ENCODE assay signal across 22 cellular contexts in the genomic region with DNA sequence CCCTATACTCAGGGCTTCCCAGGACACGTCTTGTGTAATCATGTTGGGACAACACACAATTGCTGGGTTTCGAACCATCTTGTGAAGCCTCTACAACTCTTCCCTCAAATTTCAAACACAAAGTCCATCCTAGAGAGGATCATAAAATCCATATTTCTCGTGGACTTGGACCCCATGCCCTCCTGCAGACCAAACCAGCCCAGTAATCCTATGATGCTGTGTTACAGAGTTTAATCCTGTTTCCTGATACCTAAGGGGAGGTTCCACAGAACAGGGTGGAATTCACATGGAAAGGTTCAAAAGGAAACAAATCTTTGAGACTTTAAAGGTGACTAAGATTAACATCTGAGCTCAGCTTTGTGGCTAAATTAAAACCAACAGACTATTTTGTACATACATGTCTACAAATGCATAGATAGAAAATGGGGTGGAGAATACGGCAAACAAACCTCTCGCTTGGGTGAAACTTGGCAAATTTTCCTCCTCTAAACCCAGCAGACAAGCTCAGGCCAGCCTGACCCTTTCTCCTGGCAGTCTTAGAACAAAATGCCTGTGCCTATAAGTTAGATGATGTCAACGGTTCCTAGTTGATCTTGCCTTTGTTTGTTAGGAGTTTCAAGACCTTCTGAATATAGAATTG. TPM values are rescaled to one million over a fixed set of nuclear protein-coding genes. Genes with fewer than 3 reads are reported as not detected.
DNase-seq lines count a peak whose midpoint lies in the region; FAIRE-seq and TF ChIP-seq lines count a peak whose summit lies in the region.
"Had no signal": no experiment of that assay in that cellular context is flagged by ENCODE, and none has a peak within 500 bp of the region (broad histone marks: within the 10 kb centered on the region; RNA-seq: fewer than 3 reads in every experiment).

No MANE protein-coding gene starts in this region.

- H3K9me3 ChIP-seq in astrocyte (ENCODE audit: insufficient read depth, low read depth, low read length) (no peaks in the 10 kb centered on the region), keratinocyte (ENCODE audit: control insufficient read depth, low read depth, low read length) (no peaks in the 10 kb centered on the region), stomach (peaks cover 0 to 3% (median 1%) of the 10 kb centered on the region in 4 donors), ascending aorta (no peaks in the 10 kb centered on the region)
- H3K9me3 ChIP-seq: BE2C had no signal

- H3K79me2 ChIP-seq in astrocyte (ENCODE audit: insufficient read depth, low read length), result no peaks in the 10 kb centered on the region
- no peaks in the 10 kb centered on the region for H3K79me2 ChIP-seq in keratinocyte (ENCODE audit: control insufficient read depth, insufficient read depth, low read length)

- H3K9ac ChIP-seq in astrocyte (ENCODE audit: low read length) (no peak overlapping the region), keratinocyte (ENCODE audit: control insufficient read depth, extremely low read depth, insufficient read depth, low read length) (no peak overlapping the region)

- no peaks in the 10 kb centered on the region for H3K9me1 ChIP-seq in keratinocyte (ENCODE audit: control insufficient read depth, extremely low read depth, insufficient read depth, low read length)

- dilution Hi-C loops in keratinocyte (cut with MboI; ENCODE audit: extremely low pct_ligation_motif_present, low sequenced_read_pairs), result no loop called here

- no peaks in the 10 kb centered on the region for H3K4me1 Mint-ChIP-seq in astrocyte (ENCODE audit: low read depth, unreplicated experiment)

- no peaks in the 10 kb centered on the region for H3K27me3 ChIP-seq in astrocyte (ENCODE audit: insufficient read depth, low read length)
- H3K27me3 ChIP-seq in keratinocyte (ENCODE audit: control insufficient read depth, extremely low read depth, insufficient read depth, low read length), result peaks cover 9% of the 10 kb centered on the region
- peaks cover 0 to 6% (median 0%) of the 10 kb centered on the region in 3 donors for H3K27me3 ChIP-seq in stomach
- no peaks in the 10 kb centered on the region for H3K27me3 ChIP-seq in ascending aorta
- H3K27me3 ChIP-seq: BE2C, SJCRH30 had no signal

- peaks cover 2% of the 10 kb centered on the region for H3K27me3 Mint-ChIP-seq in astrocyte (ENCODE audit: low read depth, unreplicated experiment)

- TF ChIP-seq CTCF in astrocyte (IDR thresholded peaks at IDR 0.05; ENCODE audit: insufficient read depth, low read depth, low read length), result no peak
- no peak for TF ChIP-seq CTCF in epithelial cell of esophagus (IDR thresholded peaks at IDR 0.05; ENCODE audit: insufficient read depth, low read depth, low read length, missing control alignments)
- no peak for TF ChIP-seq CTCF in keratinocyte (optimal IDR thresholded peaks at IDR 0.05 in 1 of 3, IDR thresholded peaks at IDR 0.05 in 1 of 3, conservative IDR thresholded peaks at IDR 0.05 in 1 of 3; ENCODE audit: extremely low read depth in 1 of 3, insufficient read depth in 2 of 3, low read length in 3 of 3)
- no peak for TF ChIP-seq CTCF in stomach (IDR thresholded peaks at IDR 0.05)
- TF ChIP-seq CTCF in ascending aorta (IDR thresholded peaks at IDR 0.05), result no peak

- H3K4me1 ChIP-seq in astrocyte (ENCODE audit: insufficient read depth, low read length) (no peaks in the 10 kb centered on the region), keratinocyte (ENCODE audit: control insufficient read depth, extremely low read depth, insufficient read depth, low read length) (peaks cover 9% of the 10 kb centered on the region), stomach (no peaks in the 10 kb centered on the region), ascending aorta (no peaks in the 10 kb centered on the region)
- H3K4me1 ChIP-seq: BE2C, SJCRH30 had no signal

- no peaks in the 10 kb centered on the region for H3K36me3 Mint-ChIP-seq in astrocyte (ENCODE audit: low read depth, unreplicated experiment)

- H3K36me3 ChIP-seq in astrocyte (ENCODE audit: insufficient read depth, low read length) (no peaks in the 10 kb centered on the region), keratinocyte (ENCODE audit: control insufficient read depth in 2 of 2, extremely low read depth in 1 of 2, insufficient read depth in 2 of 2, low read length in 2 of 2) (no peaks in the 10 kb centered on the region), stomach (no peaks in the 10 kb centered on the region), ascending aorta (no peaks in the 10 kb centered on the region)
- H3K36me3 ChIP-seq: BE2C, SJCRH30 had no signal

- WGBS in stomach, 5 donors, result 46 to 61% (median 50%) methylated on average over 6 of the region's 6 CpGs

- no peak overlapping the region for H3K4me2 ChIP-seq in astrocyte (ENCODE audit: low read length)
- H3K4me2 ChIP-seq in keratinocyte (ENCODE audit: control insufficient read depth, extremely low read depth, insufficient read depth, low read depth, low read length), result peak overlapping the region; percentile 29

- no peaks in the 10 kb centered on the region for H3K9me3 Mint-ChIP-seq in astrocyte (ENCODE audit: unreplicated experiment)
- H3K9me3 Mint-ChIP-seq: HFFc6 had no signal

- H4K20me1 ChIP-seq in astrocyte (ENCODE audit: insufficient read depth, low read length) (no peaks in the 10 kb centered on the region), keratinocyte (ENCODE audit: control insufficient read depth, extremely low read depth, insufficient read depth, low read length) (no peaks in the 10 kb centered on the region)

- peak; percentile 9 for FAIRE-seq in astrocyte (lab: Jason Lieb, UNC)
- peak; percentile 9 for FAIRE-seq in keratinocyte (lab: Jason Lieb, UNC)

- H2AFZ ChIP-seq in astrocyte (ENCODE audit: low read depth, low read length), result no peak overlapping the region
- no peak overlapping the region for H2AFZ ChIP-seq in keratinocyte (ENCODE audit: control insufficient read depth, low read length)

- no peak for DNase-seq in astrocyte (ENCODE audit: low read depth)
- peak; percentile 64 for DNase-seq in epithelial cell of esophagus (ENCODE audit: low read depth)
- no peak for DNase-seq in keratinocyte (ENCODE audit: low read depth, low spot score)
- no peak for DNase-seq in stomach
- no peak for DNase-seq in ascending aorta (ENCODE audit: low spot score in 2 of 2)
- DNase-seq in dermis blood vessel endothelial cell, result no peak
- DNase-seq in cardiac septum (ENCODE audit: low spot score), result no peak
- DNase-seq: BE2C; H9; HFFc6; KBM-7; NCI-H1092; NCI-H146; NCI-H2029 treated with DMSO at 0.1 percent for 48 hours; NCI-H2171; NCI-H345; NCI-H524; NCI-H774; NK-92 treated with Interleukin-12 subunit alpha and Interleukin-12 subunit beta, amount 100 ng/mL, for 24 hours; SJCRH30 had no signal

- intact Hi-C loops in stomach (cut with DNase I; ENCODE audit: low total_unique reads), result no loop called here
- intact Hi-C loops in ascending aorta (cut with DNase I), result no loop called here
- intact Hi-C loops in cardiac septum (cut with DNase I), result no loop called here

- H3K4me3 Mint-ChIP-seq in astrocyte (ENCODE audit: unreplicated experiment), result no peak overlapping the region
- H3K4me3 Mint-ChIP-seq: H9, HFFc6 had no signal

- H3K27ac ChIP-seq in astrocyte (ENCODE audit: low read depth, low read length), result no peak overlapping the region
- H3K27ac ChIP-seq in keratinocyte (ENCODE audit: control insufficient read depth, insufficient read depth, low read length), result no peak overlapping the region
- peak overlapping the region in 3 of 5 donors; percentile 29 to 46 (median 31) for H3K27ac ChIP-seq in stomach
- no peak overlapping the region for H3K27ac ChIP-seq in ascending aorta
- H3K27ac ChIP-seq: SJCRH30 had no signal

- H3K4me3 ChIP-seq in astrocyte (ENCODE audit: insufficient read depth, low read depth, low read length) (no peak overlapping the region), epithelial cell of esophagus (ENCODE audit: low read length) (no peak overlapping the region), keratinocyte (ENCODE audit: control insufficient read depth in 2 of 3, extremely low read depth in 1 of 3, insufficient read depth in 2 of 3, low read depth in 1 of 3, low read length in 3 of 3) (no peak overlapping the region), stomach (no peak overlapping the region), ascending aorta (no peak overlapping the region)
- H3K4me3 ChIP-seq: SJCRH30 had no signal

- no peak for TF ChIP-seq EP300 in stomach (IDR thresholded peaks at IDR 0.05)

- TF ChIP-seq POLR2A in stomach (IDR thresholded peaks at IDR 0.05), result no peak

- H3K27ac Mint-ChIP-seq in astrocyte (ENCODE audit: unreplicated experiment), result no peak overlapping the region
- H3K27ac Mint-ChIP-seq: H9, HFFc6 had no signal

RNA-seq across cellular contexts. Expression of gene EGFL6, which starts 38.1 kb away (rescaled TPM):
- total RNA-seq in astrocyte (0.18 TPM in 1 of 2 replicates, not detected in the other), stomach (1 to 10 TPM in 1 of 5 donors, not detected in 4; 6.4 TPM), ascending aorta (not detected), dermis blood vessel endothelial cell (not detected in 2 replicates), cardiac septum (0.24 TPM)
- polyA plus RNA-seq in keratinocyte (0.06 to 1.0 TPM (median 0.38 TPM) in 3 replicates), stomach (1 to 10 TPM in 2 of 3 donors, under 1 TPM in 1; 0.92 to 2.7 (median 2.4) TPM)
- 0.17 TPM for polyA plus RNA-seq in keratinocyte (2011; ENCODE audit: low read depth)
- polyA plus RNA-seq in keratinocyte (2011; cell fraction: cytosol; rRNA removed), result 0.42 and 0.75 TPM in 2 replicates
- 0.38 and 0.43 TPM in 2 replicates for polyA plus RNA-seq in keratinocyte (2011; cell fraction: nucleus; rRNA removed)
- polyA plus RNA-seq in keratinocyte (2012; ENCODE audit: low replicate concordance), result 0.31 TPM in 1 of 2 replicates, not detected in the other
- 0.13 to 0.26 TPM in 2 of 3 replicates, not detected in the other for polyA minus RNA-seq in keratinocyte
- polyA minus RNA-seq in keratinocyte (2011; cell fraction: cytosol; rRNA and poly(A)+ RNA removed), result not detected
- not detected in 2 replicates for polyA minus RNA-seq in keratinocyte (2011; cell fraction: nucleus; rRNA and poly(A)+ RNA removed)
- total RNA-seq: A673, HFFc6, HT1080, SJCRH30 had no signal

RNA-seq across cellular contexts. Expression of gene TCEANC, which starts 45.5 kb away (rescaled TPM):
- total RNA-seq in astrocyte (1.0 and 2.3 TPM in 2 replicates), stomach (10 to 100 TPM in 2 of 5 donors, 1 to 10 TPM in 3; 3.2 to 25.7 (median 5.9) TPM), ascending aorta (4.5 TPM), dermis blood vessel endothelial cell (1.7 and 3.1 TPM in 2 replicates), cardiac septum (6.4 TPM)
- polyA plus RNA-seq in keratinocyte (0.88 to 1.8 TPM (median 1.8 TPM) in 3 replicates), stomach (1 to 10 TPM; 1.2 to 3.8 (median 1.2) TPM)
- polyA plus RNA-seq in keratinocyte (2011; ENCODE audit: low read depth), result 1.2 TPM
- 0.73 and 1.7 TPM in 2 replicates for polyA plus RNA-seq in keratinocyte (2011; cell fraction: cytosol; rRNA removed)
- 1.9 and 2.6 TPM in 2 replicates for polyA plus RNA-seq in keratinocyte (2011; cell fraction: nucleus; rRNA removed)
- polyA plus RNA-seq in keratinocyte (2012; ENCODE audit: low replicate concordance), result 0.78 and 1.5 TPM in 2 replicates
- 0.93 to 2.5 TPM in 2 of 3 replicates, not detected in the other for polyA minus RNA-seq in keratinocyte
- 2.7 TPM for polyA minus RNA-seq in keratinocyte (2011; cell fraction: cytosol; rRNA and poly(A)+ RNA removed)
- 0.95 and 2.2 TPM in 2 replicates for polyA minus RNA-seq in keratinocyte (2011; cell fraction: nucleus; rRNA and poly(A)+ RNA removed)

Comparison
In these comparisons a context has a peak if more than half of its experiments do, and no peak if none do; other contexts are left out.
1. H3K27ac ChIP-seq: peak in stomach (3 of 5); none in astrocyte (single experiment), keratinocyte (single experiment) and ascending aorta (0 of 2).